ENCODE assay signal across 1 cellular context in genomic region chr17:82065638-82066303, GRCh38.
TF ChIP-seq lines count a peak whose summit lies in the region.

TSS of gene DUS1L (minus strand) at chr17:82065804. CDS start at chr17:82065059, 745 bp downstream.

TF ChIP-seq in K562, 482 proteins besides CTCF, POLR2A, EP300 and RAD21 (continued from another document and continues in another):
- TF ChIP-seq, protein P1, sequence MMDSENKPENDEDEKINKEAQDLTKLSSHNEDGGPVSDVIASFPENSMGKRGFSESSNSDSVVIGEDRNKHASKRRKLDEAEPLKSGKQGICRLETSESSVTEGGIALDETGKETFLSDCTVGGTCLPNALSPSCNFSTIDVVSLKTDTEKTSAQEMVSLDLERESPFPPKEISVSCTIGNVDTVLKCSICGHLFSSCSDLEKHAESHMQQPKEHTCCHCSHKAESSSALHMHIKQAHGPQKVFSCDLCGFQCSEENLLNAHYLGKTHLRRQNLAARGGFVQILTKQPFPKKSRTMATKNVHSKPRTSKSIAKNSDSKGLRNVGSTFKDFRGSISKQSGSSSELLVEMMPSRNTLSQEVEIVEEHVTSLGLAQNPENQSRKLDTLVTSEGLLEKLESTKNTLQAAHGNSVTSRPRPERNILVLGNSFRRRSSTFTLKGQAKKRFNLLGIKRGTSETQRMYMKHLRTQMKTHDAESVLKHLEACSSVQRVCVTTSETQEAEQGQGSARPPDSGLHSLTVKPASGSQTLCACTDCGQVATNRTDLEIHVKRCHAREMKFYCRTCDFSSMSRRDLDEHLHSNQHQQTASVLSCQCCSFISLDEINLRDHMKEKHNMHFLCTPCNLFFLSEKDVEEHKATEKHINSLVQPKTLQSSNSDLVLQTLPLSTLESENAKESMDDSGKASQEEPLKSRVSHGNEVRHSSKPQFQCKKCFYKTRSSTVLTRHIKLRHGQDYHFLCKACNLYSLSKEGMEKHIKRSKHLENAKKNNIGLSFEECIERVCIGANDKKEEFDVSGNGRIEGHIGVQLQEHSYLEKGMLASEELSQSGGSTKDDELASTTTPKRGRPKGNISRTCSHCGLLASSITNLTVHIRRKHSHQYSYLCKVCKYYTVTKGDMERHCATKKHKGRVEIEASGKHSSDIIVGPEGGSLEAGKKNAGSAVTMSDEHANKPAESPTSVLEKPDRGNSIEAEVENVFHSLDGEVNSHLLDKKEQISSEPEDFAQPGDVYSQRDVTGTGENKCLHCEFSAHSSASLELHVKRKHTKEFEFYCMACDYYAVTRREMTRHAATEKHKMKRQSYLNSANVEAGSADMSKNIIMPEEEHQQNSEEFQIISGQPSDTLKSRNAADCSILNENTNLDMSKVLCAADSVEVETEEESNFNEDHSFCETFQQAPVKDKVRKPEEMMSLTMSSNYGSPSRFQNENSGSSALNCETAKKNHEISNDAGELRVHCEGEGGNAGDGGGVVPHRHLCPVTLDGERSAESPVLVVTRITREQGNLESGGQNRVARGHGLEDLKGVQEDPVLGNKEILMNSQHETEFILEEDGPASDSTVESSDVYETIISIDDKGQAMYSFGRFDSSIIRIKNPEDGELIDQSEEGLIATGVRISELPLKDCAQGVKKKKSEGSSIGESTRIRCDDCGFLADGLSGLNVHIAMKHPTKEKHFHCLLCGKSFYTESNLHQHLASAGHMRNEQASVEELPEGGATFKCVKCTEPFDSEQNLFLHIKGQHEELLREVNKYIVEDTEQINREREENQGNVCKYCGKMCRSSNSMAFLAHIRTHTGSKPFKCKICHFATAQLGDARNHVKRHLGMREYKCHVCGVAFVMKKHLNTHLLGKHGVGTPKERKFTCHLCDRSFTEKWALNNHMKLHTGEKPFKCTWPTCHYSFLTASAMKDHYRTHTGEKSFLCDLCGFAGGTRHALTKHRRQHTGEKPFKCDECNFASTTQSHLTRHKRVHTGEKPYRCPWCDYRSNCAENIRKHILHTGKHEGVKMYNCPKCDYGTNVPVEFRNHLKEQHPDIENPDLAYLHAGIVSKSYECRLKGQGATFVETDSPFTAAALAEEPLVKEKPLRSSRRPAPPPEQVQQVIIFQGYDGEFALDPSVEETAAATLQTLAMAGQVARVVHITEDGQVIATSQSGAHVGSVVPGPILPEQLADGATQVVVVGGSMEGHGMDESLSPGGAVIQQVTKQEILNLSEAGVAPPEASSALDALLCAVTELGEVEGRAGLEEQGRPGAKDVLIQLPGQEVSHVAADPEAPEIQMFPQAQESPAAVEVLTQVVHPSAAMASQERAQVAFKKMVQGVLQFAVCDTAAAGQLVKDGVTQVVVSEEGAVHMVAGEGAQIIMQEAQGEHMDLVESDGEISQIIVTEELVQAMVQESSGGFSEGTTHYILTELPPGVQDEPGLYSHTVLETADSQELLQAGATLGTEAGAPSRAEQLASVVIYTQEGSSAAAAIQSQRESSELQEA (IDR thresholded peaks at IDR 0.05; ENCODE audit: low read depth): no peak
- no peak for TF ChIP-seq FOXA3 (CRISPR knock-in tag; conservative IDR thresholded peaks at IDR 0.05 in 1 of 2, IDR thresholded peaks at IDR 0.05 in 1 of 2)
- TF ChIP-seq TEAD2 (tag; IDR thresholded peaks at IDR 0.05): no peak
- TF ChIP-seq HNRNPK (IDR thresholded peaks at IDR 0.05; ENCODE audit: low read depth, low read length, poor library complexity, severe bottlenecking): no peak
- TF ChIP-seq, protein P2, sequence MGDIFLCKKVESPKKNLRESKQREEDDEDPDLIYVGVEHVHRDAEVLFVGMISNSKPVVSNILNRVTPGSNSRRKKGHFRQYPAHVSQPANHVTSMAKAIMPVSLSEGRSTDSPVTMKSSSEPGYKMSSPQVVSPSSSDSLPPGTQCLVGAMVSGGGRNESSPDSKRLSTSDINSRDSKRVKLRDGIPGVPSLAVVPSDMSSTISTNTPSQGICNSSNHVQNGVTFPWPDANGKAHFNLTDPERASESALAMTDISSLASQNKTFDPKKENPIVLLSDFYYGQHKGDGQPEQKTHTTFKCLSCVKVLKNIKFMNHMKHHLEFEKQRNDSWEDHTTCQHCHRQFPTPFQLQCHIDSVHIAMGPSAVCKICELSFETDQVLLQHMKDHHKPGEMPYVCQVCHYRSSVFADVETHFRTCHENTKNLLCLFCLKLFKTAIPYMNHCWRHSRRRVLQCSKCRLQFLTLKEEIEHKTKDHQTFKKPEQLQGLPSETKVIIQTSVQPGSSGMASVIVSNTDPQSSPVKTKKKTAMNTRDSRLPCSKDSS (IDR thresholded peaks at IDR 0.05; ENCODE audit: low read depth, partially characterized antibody): no peak
- TF ChIP-seq, protein P3, sequence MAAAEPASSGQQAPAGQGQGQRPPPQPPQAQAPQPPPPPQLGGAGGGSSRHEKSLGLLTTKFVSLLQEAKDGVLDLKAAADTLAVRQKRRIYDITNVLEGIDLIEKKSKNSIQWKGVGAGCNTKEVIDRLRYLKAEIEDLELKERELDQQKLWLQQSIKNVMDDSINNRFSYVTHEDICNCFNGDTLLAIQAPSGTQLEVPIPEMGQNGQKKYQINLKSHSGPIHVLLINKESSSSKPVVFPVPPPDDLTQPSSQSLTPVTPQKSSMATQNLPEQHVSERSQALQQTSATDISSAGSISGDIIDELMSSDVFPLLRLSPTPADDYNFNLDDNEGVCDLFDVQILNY (CRISPR knock-in tag; IDR thresholded peaks at IDR 0.05): no peak
- no peak for TF ChIP-seq ZNF77 (CRISPR knock-in tag; IDR thresholded peaks at IDR 0.05)
- no peak for TF ChIP-seq NFE2L1 (tag; IDR thresholded peaks at IDR 0.05; ENCODE audit: borderline replicate concordance, low read depth)
- no peak for TF ChIP-seq ZNF695 (CRISPR knock-in tag; IDR thresholded peaks at IDR 0.05)
- no peak for TF ChIP-seq HIVEP1 (CRISPR knock-in tag; IDR thresholded peaks at IDR 0.05)
- TF ChIP-seq ZNF318 (IDR thresholded peaks at IDR 0.05; ENCODE audit: borderline replicate concordance in 1 of 2, low read depth in 1 of 2): no peak
- no peak for TF ChIP-seq ZNF140 (CRISPR knock-in tag; IDR thresholded peaks at IDR 0.05)
- no peak for TF ChIP-seq TAF7 (tag; IDR thresholded peaks at IDR 0.05)
- TF ChIP-seq FOXA1 (IDR thresholded peaks at IDR 0.05; ENCODE audit: borderline replicate concordance): no peak
- TF ChIP-seq PML (IDR thresholded peaks at IDR 0.05; ENCODE audit: low read length): no peak
- TF ChIP-seq HMGN3 (IDR thresholded peaks at IDR 0.05; ENCODE audit: borderline replicate concordance, extremely low read depth, insufficient read length, low read depth, low read length): peak; percentile 94
- no peak; a peak in 1 of 4 replicates for TF ChIP-seq TEAD1 (CRISPR knock-in tag; IDR thresholded peaks at IDR 0.05)
- no peak for TF ChIP-seq POLR3A (IDR thresholded peaks at IDR 0.05; ENCODE audit: borderline replicate concordance, extremely low read depth, insufficient read depth, insufficient read length)
- no peak for TF ChIP-seq SNIP1 (IDR thresholded peaks at IDR 0.05; ENCODE audit: low read depth)
- no peak for TF ChIP-seq COPS2 (conservative IDR thresholded peaks at IDR 0.05)
- no peak for TF ChIP-seq ZNF408 (CRISPR knock-in tag; IDR thresholded peaks at IDR 0.05; ENCODE audit: low read depth)
- TF ChIP-seq PTRF (tag; IDR thresholded peaks at IDR 0.05): no peak
- TF ChIP-seq, protein P4, sequence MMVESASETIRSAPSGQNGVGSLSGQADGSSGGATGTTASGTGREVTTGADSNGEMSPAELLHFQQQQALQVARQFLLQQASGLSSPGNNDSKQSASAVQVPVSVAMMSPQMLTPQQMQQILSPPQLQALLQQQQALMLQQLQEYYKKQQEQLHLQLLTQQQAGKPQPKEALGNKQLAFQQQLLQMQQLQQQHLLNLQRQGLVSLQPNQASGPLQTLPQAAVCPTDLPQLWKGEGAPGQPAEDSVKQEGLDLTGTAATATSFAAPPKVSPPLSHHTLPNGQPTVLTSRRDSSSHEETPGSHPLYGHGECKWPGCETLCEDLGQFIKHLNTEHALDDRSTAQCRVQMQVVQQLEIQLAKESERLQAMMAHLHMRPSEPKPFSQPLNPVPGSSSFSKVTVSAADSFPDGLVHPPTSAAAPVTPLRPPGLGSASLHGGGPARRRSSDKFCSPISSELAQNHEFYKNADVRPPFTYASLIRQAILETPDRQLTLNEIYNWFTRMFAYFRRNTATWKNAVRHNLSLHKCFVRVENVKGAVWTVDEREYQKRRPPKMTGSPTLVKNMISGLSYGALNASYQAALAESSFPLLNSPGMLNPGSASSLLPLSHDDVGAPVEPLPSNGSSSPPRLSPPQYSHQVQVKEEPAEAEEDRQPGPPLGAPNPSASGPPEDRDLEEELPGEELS (CRISPR knock-in tag; IDR thresholded peaks at IDR 0.05; ENCODE audit: borderline replicate concordance): no peak
- TF ChIP-seq SFPQ (IDR thresholded peaks at IDR 0.05; ENCODE audit: low read depth, low read length): no peak
- no peak for TF ChIP-seq IRF1 (CRISPR knock-in tag; IDR thresholded peaks at IDR 0.05; ENCODE audit: borderline replicate concordance)
- no peak for TF ChIP-seq NR3C1 (CRISPR knock-in tag; IDR thresholded peaks at IDR 0.05)
- TF ChIP-seq ZNF766 (CRISPR knock-in tag; conservative IDR thresholded peaks at IDR 0.05): peak; percentile 79
- TF ChIP-seq CBX5 (IDR thresholded peaks at IDR 0.05; ENCODE audit: borderline replicate concordance, low read depth): peak; percentile 25; the same call in 1 of the 2 replicates
- no peak for TF ChIP-seq U2AF2 (optimal IDR thresholded peaks at IDR 0.05; ENCODE audit: low read depth, low read length)
